ENCODE assay signal across 8 cellular contexts in genomic region chr16:25111403-25112166, GRCh38. TPM values are rescaled to one million over a fixed set of nuclear protein-coding genes. Genes with fewer than 3 reads are reported as not detected.
DNase-seq lines count a peak whose midpoint lies in the region; ATAC-seq and TF ChIP-seq lines count a peak whose summit lies in the region.

Gene LCMT1 (plus strand): TSS chr16:25111742. CDS start chr16:25111884, 142 bp downstream.

- H3K27ac ChIP-seq in Karpas-422 (ENCODE audit: low read length) (peak within 1 kb of the TSS; percentile 75), esophagus squamous epithelium (peak within 1 kb of the TSS; percentile 78 to 93 (median 87))

- no peaks in the 10 kb centered on the region for H3K9me2 ChIP-seq in Karpas-422 (replicated peaks; ENCODE audit: insufficient read depth, low read length)

- 0 to 1% methylated on average over 13 to 32 of the region's 55 CpGs for WGBS in esophagus squamous epithelium, 2 donors

- H4K20me1 ChIP-seq in Karpas-422 (ENCODE audit: insufficient read depth, low read depth, low read length), result no peaks in the 10 kb centered on the region

- peak; percentile 90 for ATAC-seq in GM21825 (IDR thresholded peaks at IDR 0.05; ENCODE audit: unreplicated experiment)

- peak within 1 kb of the TSS; percentile 97 for H3K4me2 ChIP-seq in Karpas-422 (ENCODE audit: low read depth, low read length, poor library complexity, severe bottlenecking)

- H3K79me2 ChIP-seq in Karpas-422 (ENCODE audit: low read length), result peaks cover 65% of the 10 kb centered on the region

- intact Hi-C loops in esophagus squamous epithelium (cut with DNase I), result no loop called here

- H2AFZ ChIP-seq in Karpas-422 (ENCODE audit: low read length), result peak within 1 kb of the TSS; percentile 85; the same call in 1 of the 2 replicates

- H3K27me3 ChIP-seq in Karpas-422 (ENCODE audit: low read length), result no peaks in the 10 kb centered on the region
- no peaks in the 10 kb centered on the region for H3K27me3 ChIP-seq in esophagus squamous epithelium

- peaks cover 31% of the 10 kb centered on the region for H3K4me1 ChIP-seq in Karpas-422 (ENCODE audit: low read length)
- peaks cover 16 to 56% (median 37%) of the 10 kb centered on the region in 3 donors for H3K4me1 ChIP-seq in esophagus squamous epithelium

- peak within 1 kb of the TSS; percentile 87 for H3K9ac ChIP-seq in Karpas-422 (ENCODE audit: low read length)

- DNase-seq in DMS79 treated with DMSO at 0.1 percent for 48 hours (lab: John Stamatoyannopoulos, UW) (peak; percentile 97), Karpas-422 (peak; percentile 99), RKO (ENCODE audit: low spot score) (peak; percentile 99), activated T-helper 1 cell treated with Interleukin-2 at 50 U/mL for 16 hours (ENCODE audit: low read depth) (peak; percentile 81), esophagus squamous epithelium (lab: John Stamatoyannopoulos, UW) (peak; percentile 68), myocyte (ENCODE audit: low read depth) (peak; percentile 99)
- DNase-seq in stimulated activated CD8-positive, alpha-beta memory T cell treated with anti-CD3 and anti-CD28 coated beads, Interleukin-7, amount 100 ng/mL, for 48 hours (ENCODE audit: extremely low read depth in 1 of 2, low read depth in 1 of 2), result peak; percentile 76 to 89

- no peak for TF ChIP-seq CTCF in esophagus squamous epithelium (IDR thresholded peaks at IDR 0.05)

- H3K4me3 ChIP-seq in Karpas-422 (ENCODE audit: low read length) (peak within 1 kb of the TSS; percentile 92), esophagus squamous epithelium (peak within 1 kb of the TSS; percentile 70 to 94 (median 83))

- TF ChIP-seq POLR2A in esophagus squamous epithelium (IDR thresholded peaks at IDR 0.05), result peak in 2 of 4 donors; percentile 34 to 60

- no peaks in the 10 kb centered on the region for H3K36me3 ChIP-seq in Karpas-422 (ENCODE audit: insufficient read depth, low read length)
- H3K36me3 ChIP-seq in esophagus squamous epithelium, result peaks cover 0 to 22% (median 0%) of the 10 kb centered on the region in 3 donors

- H3K9me3 ChIP-seq in Karpas-422 (ENCODE audit: low read length), result no peaks in the 10 kb centered on the region
- no peaks in the 10 kb centered on the region for H3K9me3 ChIP-seq in esophagus squamous epithelium

RNA-seq across cellular contexts. Expression of gene LCMT1, which starts in this region (rescaled TPM):
- 29.1 and 31.5 TPM in 2 replicates for total RNA-seq in Karpas-422 (2014; rRNA removed; shearing (Covaris generic); ENCODE audit: low replicate concordance)
- 10 to 100 TPM; 20.4 to 35.5 (median 22.6) TPM for total RNA-seq in esophagus squamous epithelium
- total RNA-seq in myocyte, result 48.0 and 48.5 TPM in 2 replicates
- 46.8 TPM for polyA plus RNA-seq in myocyte (2012)

Comparison
In these comparisons a context has a peak if more than half of its experiments do, and no peak if none do; other contexts are left out.
1. Peak in every context shown above with its lines: DNase-seq, ATAC-seq, H3K4me3 ChIP-seq and H3K27ac ChIP-seq.